In the genomic region with DNA sequence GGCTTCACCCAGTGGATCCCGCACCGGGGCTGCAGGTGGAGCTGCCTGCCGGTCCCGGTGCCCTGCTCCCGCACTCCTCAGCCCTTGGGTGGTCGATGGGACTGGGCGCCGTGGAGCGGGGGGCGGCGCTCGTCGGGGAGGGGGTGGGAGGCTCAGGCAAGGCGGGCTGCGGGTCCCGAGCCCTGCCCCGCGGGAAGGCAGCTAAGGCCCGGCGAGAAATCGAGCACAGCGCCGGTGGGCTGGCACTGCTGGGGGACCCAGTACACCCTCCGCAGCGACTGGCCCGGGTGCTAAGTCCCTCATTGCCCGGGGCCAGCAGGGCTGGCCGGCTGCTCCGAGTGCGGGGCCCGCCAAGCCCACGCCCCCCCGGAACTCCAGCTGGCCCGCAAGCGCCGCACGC, we compare ENCODE assay signal across 1 cellular context. TPM values are rescaled to one million over a fixed set of nuclear protein-coding genes. Genes with fewer than 3 reads are reported as not detected.
"Had no signal": no experiment of that assay in that cellular context is flagged by ENCODE, and none has a peak within 500 bp of the region (broad histone marks: within the 10 kb centered on the region; RNA-seq: fewer than 3 reads in every experiment).

No MANE protein-coding gene starts in this region.

RNA-seq across cellular contexts. Expression of a gene that starts 46.1 kb away (rescaled TPM):
- total RNA-seq: lung microvascular endothelial cell had no signal
